In the genomic region with DNA sequence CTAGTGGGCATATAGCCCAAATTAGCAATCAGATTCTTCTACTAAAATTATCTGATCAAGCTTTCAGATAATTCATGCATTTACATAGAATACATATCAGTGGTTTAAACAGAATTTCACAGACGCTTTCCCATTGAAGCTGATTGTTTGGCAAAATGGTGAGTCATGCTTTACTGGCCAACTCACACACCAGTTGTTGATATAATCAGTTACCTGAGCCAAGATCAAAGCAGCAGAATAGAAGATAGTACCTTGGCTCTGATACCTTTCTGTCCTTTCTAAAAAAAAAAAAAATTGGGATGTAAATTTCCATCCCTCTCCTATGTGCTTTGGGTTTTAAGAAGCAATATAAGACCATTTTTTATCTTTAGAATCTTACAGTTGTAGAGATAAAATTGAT, we compare ENCODE assay signal across 2 cellular contexts.
TF ChIP-seq lines count a peak whose summit lies in the region.

No MANE protein-coding gene starts in this region.

TF ChIP-seq in K562, 482 proteins besides CTCF, POLR2A, EP300 and RAD21:
- no peak for TF ChIP-seq ZKSCAN1 (IDR thresholded peaks at IDR 0.05; ENCODE audit: low read depth, low read length)
- no peak for TF ChIP-seq GABPB1 (CRISPR knock-in tag; IDR thresholded peaks at IDR 0.05)
- no peak for TF ChIP-seq BMI1 (IDR thresholded peaks at IDR 0.05; ENCODE audit: low read length)
- no peak for TF ChIP-seq BRCA1 (IDR thresholded peaks at IDR 0.05)
- no peak for TF ChIP-seq BRCA1 (CRISPR knock-in tag; IDR thresholded peaks at IDR 0.05)
- TF ChIP-seq POLR2AphosphoS5 (IDR thresholded peaks at IDR 0.05; ENCODE audit: control insufficient read depth, insufficient read depth, low read depth, low read length): no peak
- no peak for TF ChIP-seq ZNF75A (CRISPR knock-in tag; IDR thresholded peaks at IDR 0.05)
- no peak for TF ChIP-seq HDAC2 (IDR thresholded peaks at IDR 0.05)
- TF ChIP-seq, protein P1, sequence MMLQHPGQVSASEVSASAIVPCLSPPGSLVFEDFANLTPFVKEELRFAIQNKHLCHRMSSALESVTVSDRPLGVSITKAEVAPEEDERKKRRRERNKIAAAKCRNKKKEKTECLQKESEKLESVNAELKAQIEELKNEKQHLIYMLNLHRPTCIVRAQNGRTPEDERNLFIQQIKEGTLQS (IDR thresholded peaks at IDR 0.05): peak; percentile 22; the same call in 1 of the 2 replicates
- TF ChIP-seq, protein P1 (CRISPR knock-in tag; conservative IDR thresholded peaks at IDR 0.05): no peak
- TF ChIP-seq ZC3H11A (IDR thresholded peaks at IDR 0.05; ENCODE audit: low read depth, low read length): no peak
- TF ChIP-seq FOSL1 (tag; conservative IDR thresholded peaks at IDR 0.05): peak; percentile 50; the same call in 1 of the 2 replicates
- TF ChIP-seq, protein P2, sequence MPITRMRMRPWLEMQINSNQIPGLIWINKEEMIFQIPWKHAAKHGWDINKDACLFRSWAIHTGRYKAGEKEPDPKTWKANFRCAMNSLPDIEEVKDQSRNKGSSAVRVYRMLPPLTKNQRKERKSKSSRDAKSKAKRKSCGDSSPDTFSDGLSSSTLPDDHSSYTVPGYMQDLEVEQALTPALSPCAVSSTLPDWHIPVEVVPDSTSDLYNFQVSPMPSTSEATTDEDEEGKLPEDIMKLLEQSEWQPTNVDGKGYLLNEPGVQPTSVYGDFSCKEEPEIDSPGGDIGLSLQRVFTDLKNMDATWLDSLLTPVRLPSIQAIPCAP (CRISPR knock-in tag; IDR thresholded peaks at IDR 0.05; ENCODE audit: borderline replicate concordance): no peak
- TF ChIP-seq, protein P3, sequence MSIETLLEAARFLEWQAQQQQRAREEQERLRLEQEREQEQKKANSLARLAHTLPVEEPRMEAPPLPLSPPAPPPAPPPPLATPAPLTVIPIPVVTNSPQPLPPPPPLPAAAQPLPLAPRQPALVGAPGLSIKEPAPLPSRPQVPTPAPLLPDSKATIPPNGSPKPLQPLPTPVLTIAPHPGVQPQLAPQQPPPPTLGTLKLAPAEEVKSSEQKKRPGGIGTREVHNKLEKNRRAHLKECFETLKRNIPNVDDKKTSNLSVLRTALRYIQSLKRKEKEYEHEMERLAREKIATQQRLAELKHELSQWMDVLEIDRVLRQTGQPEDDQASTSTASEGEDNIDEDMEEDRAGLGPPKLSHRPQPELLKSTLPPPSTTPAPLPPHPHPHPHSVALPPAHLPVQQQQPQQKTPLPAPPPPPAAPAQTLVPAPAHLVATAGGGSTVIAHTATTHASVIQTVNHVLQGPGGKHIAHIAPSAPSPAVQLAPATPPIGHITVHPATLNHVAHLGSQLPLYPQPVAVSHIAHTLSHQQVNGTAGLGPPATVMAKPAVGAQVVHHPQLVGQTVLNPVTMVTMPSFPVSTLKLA (conservative IDR thresholded peaks at IDR 0.05): no peak

TF ChIP-seq in HepG2, 621 proteins besides CTCF, POLR2A, EP300 and RAD21 (continues in another document):
- TF ChIP-seq ISL2 (CRISPR knock-in tag; IDR thresholded peaks at IDR 0.05) (peak; percentile 76), JARID2 (CRISPR knock-in tag; IDR thresholded peaks at IDR 0.05; ENCODE audit: insufficient replicate concordance) (no peak), REXO4 (CRISPR knock-in tag; IDR thresholded peaks at IDR 0.05; ENCODE audit: borderline replicate concordance) (no peak), SOX13 (IDR thresholded peaks at IDR 0.05) (no peak), SOX13 (CRISPR knock-in tag; conservative IDR thresholded peaks at IDR 0.05 in 1 of 2, IDR thresholded peaks at IDR 0.05 in 1 of 2) (peak in 1 of 2 experiments; percentile 87; a peak in 2 of 4 replicates), CBFB (CRISPR knock-in tag; IDR thresholded peaks at IDR 0.05) (no peak), HOXD1 (CRISPR knock-in tag; IDR thresholded peaks at IDR 0.05) (no peak), IKZF4 (CRISPR knock-in tag; IDR thresholded peaks at IDR 0.05; ENCODE audit: borderline replicate concordance, low read depth, not compliant biosample characterization) (no peak), IKZF5 (CRISPR knock-in tag; IDR thresholded peaks at IDR 0.05) (0 out of 2 replicates have a peak, but pooled peaks have one; percentile 40), ETS1 (CRISPR knock-in tag; IDR thresholded peaks at IDR 0.05) (no peak), ZNF251 (CRISPR knock-in tag; IDR thresholded peaks at IDR 0.05) (no peak)
- TF ChIP-seq, protein P4, sequence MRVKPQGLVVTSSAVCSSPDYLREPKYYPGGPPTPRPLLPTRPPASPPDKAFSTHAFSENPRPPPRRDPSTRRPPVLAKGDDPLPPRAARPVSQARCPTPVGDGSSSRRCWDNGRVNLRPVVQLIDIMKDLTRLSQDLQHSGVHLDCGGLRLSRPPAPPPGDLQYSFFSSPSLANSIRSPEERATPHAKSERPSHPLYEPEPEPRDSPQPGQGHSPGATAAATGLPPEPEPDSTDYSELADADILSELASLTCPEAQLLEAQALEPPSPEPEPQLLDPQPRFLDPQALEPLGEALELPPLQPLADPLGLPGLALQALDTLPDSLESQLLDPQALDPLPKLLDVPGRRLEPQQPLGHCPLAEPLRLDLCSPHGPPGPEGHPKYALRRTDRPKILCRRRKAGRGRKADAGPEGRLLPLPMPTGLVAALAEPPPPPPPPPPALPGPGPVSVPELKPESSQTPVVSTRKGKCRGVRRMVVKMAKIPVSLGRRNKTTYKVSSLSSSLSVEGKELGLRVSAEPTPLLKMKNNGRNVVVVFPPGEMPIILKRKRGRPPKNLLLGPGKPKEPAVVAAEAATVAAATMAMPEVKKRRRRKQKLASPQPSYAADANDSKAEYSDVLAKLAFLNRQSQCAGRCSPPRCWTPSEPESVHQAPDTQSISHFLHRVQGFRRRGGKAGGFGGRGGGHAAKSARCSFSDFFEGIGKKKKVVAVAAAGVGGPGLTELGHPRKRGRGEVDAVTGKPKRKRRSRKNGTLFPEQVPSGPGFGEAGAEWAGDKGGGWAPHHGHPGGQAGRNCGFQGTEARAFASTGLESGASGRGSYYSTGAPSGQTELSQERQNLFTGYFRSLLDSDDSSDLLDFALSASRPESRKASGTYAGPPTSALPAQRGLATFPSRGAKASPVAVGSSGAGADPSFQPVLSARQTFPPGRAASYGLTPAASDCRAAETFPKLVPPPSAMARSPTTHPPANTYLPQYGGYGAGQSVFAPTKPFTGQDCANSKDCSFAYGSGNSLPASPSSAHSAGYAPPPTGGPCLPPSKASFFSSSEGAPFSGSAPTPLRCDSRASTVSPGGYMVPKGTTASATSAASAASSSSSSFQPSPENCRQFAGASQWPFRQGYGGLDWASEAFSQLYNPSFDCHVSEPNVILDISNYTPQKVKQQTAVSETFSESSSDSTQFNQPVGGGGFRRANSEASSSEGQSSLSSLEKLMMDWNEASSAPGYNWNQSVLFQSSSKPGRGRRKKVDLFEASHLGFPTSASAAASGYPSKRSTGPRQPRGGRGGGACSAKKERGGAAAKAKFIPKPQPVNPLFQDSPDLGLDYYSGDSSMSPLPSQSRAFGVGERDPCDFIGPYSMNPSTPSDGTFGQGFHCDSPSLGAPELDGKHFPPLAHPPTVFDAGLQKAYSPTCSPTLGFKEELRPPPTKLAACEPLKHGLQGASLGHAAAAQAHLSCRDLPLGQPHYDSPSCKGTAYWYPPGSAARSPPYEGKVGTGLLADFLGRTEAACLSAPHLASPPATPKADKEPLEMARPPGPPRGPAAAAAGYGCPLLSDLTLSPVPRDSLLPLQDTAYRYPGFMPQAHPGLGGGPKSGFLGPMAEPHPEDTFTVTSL (CRISPR knock-in tag; IDR thresholded peaks at IDR 0.05; ENCODE audit: borderline replicate concordance): peak; percentile 91; the same call in 1 of the 2 replicates
- TF ChIP-seq, protein P5, sequence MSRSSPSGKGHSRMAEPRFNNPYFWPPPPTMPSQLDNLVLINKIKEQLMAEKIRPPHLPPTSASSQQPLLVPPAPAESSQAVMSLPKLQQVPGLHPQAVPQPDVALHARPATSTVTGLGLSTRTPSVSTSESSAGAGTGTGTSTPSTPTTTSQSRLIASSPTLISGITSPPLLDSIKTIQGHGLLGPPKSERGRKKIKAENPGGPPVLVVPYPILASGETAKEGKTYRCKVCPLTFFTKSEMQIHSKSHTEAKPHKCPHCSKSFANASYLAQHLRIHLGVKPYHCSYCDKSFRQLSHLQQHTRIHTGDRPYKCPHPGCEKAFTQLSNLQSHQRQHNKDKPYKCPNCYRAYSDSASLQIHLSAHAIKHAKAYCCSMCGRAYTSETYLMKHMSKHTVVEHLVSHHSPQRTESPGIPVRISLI (CRISPR knock-in tag; IDR thresholded peaks at IDR 0.05; ENCODE audit: borderline replicate concordance): peak; percentile 58; the same call in 1 of the 2 replicates
- TF ChIP-seq, protein P6, sequence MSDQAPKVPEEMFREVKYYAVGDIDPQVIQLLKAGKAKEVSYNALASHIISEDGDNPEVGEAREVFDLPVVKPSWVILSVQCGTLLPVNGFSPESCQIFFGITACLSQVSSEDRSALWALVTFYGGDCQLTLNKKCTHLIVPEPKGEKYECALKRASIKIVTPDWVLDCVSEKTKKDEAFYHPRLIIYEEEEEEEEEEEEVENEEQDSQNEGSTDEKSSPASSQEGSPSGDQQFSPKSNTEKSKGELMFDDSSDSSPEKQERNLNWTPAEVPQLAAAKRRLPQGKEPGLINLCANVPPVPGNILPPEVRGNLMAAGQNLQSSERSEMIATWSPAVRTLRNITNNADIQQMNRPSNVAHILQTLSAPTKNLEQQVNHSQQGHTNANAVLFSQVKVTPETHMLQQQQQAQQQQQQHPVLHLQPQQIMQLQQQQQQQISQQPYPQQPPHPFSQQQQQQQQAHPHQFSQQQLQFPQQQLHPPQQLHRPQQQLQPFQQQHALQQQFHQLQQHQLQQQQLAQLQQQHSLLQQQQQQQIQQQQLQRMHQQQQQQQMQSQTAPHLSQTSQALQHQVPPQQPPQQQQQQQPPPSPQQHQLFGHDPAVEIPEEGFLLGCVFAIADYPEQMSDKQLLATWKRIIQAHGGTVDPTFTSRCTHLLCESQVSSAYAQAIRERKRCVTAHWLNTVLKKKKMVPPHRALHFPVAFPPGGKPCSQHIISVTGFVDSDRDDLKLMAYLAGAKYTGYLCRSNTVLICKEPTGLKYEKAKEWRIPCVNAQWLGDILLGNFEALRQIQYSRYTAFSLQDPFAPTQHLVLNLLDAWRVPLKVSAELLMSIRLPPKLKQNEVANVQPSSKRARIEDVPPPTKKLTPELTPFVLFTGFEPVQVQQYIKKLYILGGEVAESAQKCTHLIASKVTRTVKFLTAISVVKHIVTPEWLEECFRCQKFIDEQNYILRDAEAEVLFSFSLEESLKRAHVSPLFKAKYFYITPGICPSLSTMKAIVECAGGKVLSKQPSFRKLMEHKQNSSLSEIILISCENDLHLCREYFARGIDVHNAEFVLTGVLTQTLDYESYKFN (CRISPR knock-in tag; conservative IDR thresholded peaks at IDR 0.05): peak; percentile 58
- TF ChIP-seq, protein P7, sequence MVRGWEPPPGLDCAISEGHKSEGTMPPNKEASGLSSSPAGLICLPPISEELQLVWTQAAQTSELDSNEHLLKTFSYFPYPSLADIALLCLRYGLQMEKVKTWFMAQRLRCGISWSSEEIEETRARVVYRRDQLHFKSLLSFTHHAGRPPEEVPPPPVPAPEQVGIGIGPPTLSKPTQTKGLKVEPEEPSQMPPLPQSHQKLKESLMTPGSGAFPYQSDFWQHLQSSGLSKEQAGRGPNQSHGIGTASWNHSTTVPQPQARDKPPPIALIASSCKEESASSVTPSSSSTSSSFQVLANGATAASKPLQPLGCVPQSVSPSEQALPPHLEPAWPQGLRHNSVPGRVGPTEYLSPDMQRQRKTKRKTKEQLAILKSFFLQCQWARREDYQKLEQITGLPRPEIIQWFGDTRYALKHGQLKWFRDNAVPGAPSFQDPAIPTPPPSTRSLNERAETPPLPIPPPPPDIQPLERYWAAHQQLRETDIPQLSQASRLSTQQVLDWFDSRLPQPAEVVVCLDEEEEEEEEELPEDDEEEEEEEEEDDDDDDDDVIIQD (CRISPR knock-in tag; IDR thresholded peaks at IDR 0.05; ENCODE audit: low read depth): peak; percentile 88; the same call in 1 of the 2 replicates
- TF ChIP-seq, protein P8, sequence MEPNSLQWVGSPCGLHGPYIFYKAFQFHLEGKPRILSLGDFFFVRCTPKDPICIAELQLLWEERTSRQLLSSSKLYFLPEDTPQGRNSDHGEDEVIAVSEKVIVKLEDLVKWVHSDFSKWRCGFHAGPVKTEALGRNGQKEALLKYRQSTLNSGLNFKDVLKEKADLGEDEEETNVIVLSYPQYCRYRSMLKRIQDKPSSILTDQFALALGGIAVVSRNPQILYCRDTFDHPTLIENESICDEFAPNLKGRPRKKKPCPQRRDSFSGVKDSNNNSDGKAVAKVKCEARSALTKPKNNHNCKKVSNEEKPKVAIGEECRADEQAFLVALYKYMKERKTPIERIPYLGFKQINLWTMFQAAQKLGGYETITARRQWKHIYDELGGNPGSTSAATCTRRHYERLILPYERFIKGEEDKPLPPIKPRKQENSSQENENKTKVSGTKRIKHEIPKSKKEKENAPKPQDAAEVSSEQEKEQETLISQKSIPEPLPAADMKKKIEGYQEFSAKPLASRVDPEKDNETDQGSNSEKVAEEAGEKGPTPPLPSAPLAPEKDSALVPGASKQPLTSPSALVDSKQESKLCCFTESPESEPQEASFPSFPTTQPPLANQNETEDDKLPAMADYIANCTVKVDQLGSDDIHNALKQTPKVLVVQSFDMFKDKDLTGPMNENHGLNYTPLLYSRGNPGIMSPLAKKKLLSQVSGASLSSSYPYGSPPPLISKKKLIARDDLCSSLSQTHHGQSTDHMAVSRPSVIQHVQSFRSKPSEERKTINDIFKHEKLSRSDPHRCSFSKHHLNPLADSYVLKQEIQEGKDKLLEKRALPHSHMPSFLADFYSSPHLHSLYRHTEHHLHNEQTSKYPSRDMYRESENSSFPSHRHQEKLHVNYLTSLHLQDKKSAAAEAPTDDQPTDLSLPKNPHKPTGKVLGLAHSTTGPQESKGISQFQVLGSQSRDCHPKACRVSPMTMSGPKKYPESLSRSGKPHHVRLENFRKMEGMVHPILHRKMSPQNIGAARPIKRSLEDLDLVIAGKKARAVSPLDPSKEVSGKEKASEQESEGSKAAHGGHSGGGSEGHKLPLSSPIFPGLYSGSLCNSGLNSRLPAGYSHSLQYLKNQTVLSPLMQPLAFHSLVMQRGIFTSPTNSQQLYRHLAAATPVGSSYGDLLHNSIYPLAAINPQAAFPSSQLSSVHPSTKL (CRISPR knock-in tag; IDR thresholded peaks at IDR 0.05): peak; percentile 93
